Comparison of ENCODE assay signal across 8 cellular contexts in genomic region chr12:9447791-9448614, GRCh38.
DNase-seq lines count a peak whose midpoint lies in the region; ATAC-seq and TF ChIP-seq lines count a peak whose summit lies in the region.
"Not testable (repeated sequence)": the region's sequence is repeated elsewhere in the genome, so short reads cannot be mapped to it uniquely, and the experiment has no call there.

No MANE protein-coding gene starts in this region.

- in situ Hi-C loops in GM13976 (cut with MboI; ENCODE audit: low sequenced_read_pairs, unreplicated experiment), result not testable (repeated sequence)

- peak overlapping the region; percentile 95 for H3K27ac Mint-ChIP-seq in type B pancreatic cell

- DNase-seq in GM13976 (ENCODE audit: low spot score) (peak; percentile 73), NCI-H1417 (lab: John Stamatoyannopoulos, UW) (peak; percentile 82 to 97 (median 95)), SW 1271 (lab: John Stamatoyannopoulos, UW) (peak; percentile 75 to 88), left cardiac atrium (peak; percentile 93), posterior vena cava (ENCODE audit: low spot score) (peak; percentile 96), type B pancreatic cell (ENCODE audit: extremely low spot score, unreplicated experiment) (peak; percentile 91)
- peak; percentile 80 for DNase-seq in activated naive CD8-positive, alpha-beta T cell treated with anti-CD3 and anti-CD28 coated beads, Interleukin-2, amount 50 U/mL, for 16 hours (ENCODE audit: low read depth, low spot score)

- peak; percentile 65 for ATAC-seq in HG02763 (IDR thresholded peaks at IDR 0.05; ENCODE audit: unreplicated experiment)
- peak; percentile 97 to 98 for ATAC-seq in left cardiac atrium

- H3K4me3 Mint-ChIP-seq in type B pancreatic cell, result peak overlapping the region; percentile 99

- H3K27me3 Mint-ChIP-seq in type B pancreatic cell, result not testable (repeated sequence)

- H3K9me3 Mint-ChIP-seq in type B pancreatic cell, result not testable (repeated sequence)

- H3K4me1 Mint-ChIP-seq in type B pancreatic cell (ENCODE audit: unreplicated experiment), result not testable (repeated sequence)

- intact Hi-C loops in left cardiac atrium (cut with DNase I); posterior vena cava (cut with DNase I): not testable (repeated sequence)

- not testable (repeated sequence) for TF ChIP-seq CTCF in GM13976 (IDR thresholded peaks at IDR 0.05; ENCODE audit: borderline replicate concordance, control extremely low read depth, extremely low read depth, insufficient read depth, missing control alignments); type B pancreatic cell (conservative IDR thresholded peaks at IDR 0.05)

- H3K36me3 Mint-ChIP-seq in type B pancreatic cell, result not testable (repeated sequence)

Comparison
In these comparisons a context has a peak if more than half of its experiments do, and no peak if none do; other contexts are left out.
1. Peak in every context shown above with its lines: DNase-seq and ATAC-seq.